ENCODE assay signal across 21 cellular contexts in genomic region chr12:41486718-41487117, GRCh38.
DNase-seq lines count a peak whose midpoint lies in the region; ATAC-seq and TF ChIP-seq lines count a peak whose summit lies in the region.
"Had no signal": no experiment of that assay in that cellular context is flagged by ENCODE, and none has a peak within 500 bp of the region (broad histone marks: within the 10 kb centered on the region; RNA-seq: fewer than 3 reads in every experiment).

No MANE protein-coding gene starts in this region.

- H2AK9ac ChIP-seq in IMR-90 (replicated peaks; ENCODE audit: low read depth, low read length, poor library complexity) = no peak overlapping the region

- H3K4me2 ChIP-seq in IMR-90 (ENCODE audit: low read depth, low read length) = no peak overlapping the region
- H3K4me2 ChIP-seq: PC-9 had no signal

- H3K4me1 ChIP-seq in IMR-90 (ENCODE audit: control insufficient read depth, insufficient read depth, low read length) = no peaks in the 10 kb centered on the region
- H3K4me1 ChIP-seq: left ventricle myocardium inferior had no signal

- no peaks in the 10 kb centered on the region for H3K27me3 ChIP-seq in IMR-90 (ENCODE audit: control insufficient read depth, insufficient read depth, low read length)
- no peaks in the 10 kb centered on the region for H3K27me3 ChIP-seq in WERI-Rb-1 (ENCODE audit: insufficient read depth, low read depth, severe bottlenecking)

- no TSS peak for BruUV-seq in IMR-90 (replicated peaks; lab: Mats Ljungman, UMichigan)

- H3K9me3 ChIP-seq in IMR-90 (ENCODE audit: control insufficient read depth, insufficient read depth, low read length) = no peaks in the 10 kb centered on the region
- H3K9me3 ChIP-seq in WERI-Rb-1 (ENCODE audit: severe bottlenecking) = no peaks in the 10 kb centered on the region
- H3K9me3 ChIP-seq: left ventricle myocardium inferior had no signal

- no peak for TF ChIP-seq CTCF in IMR-90 (conservative IDR thresholded peaks at IDR 0.05; ENCODE audit: low read depth, low read length)
- TF ChIP-seq CTCF in astrocyte of the spinal cord (IDR thresholded peaks at IDR 0.05; ENCODE audit: low read depth, low read length) = no peak
- TF ChIP-seq CTCF in WERI-Rb-1 (IDR thresholded peaks at IDR 0.05; ENCODE audit: low read depth, low read length) = no peak

- DNase-seq in AG20443 (ENCODE audit: low spot score) (peak; percentile 12), IMR-90 (peak; percentile 27), astrocyte of the spinal cord (ENCODE audit: low read depth, low spot score) (peak; percentile 18), kidney tubule cell (ENCODE audit: low spot score) (peak; percentile 92), WERI-Rb-1 (no peak)
- DNase-seq in stimulated activated naive CD8-positive, alpha-beta T cell treated with anti-CD3 and anti-CD28 coated beads, Interleukin-15, Interleukin-2, amounts not matched to agents 100 U/mL and 50 U/mL, for 24 hours = no peak
- DNase-seq: activated CD4-positive, alpha-beta T cell treated with anti-CD3 and anti-CD28 coated beads, Interleukin-2, amount 10 ng/mL, durations not matched to agents 7 days and 5 days; activated naive CD4-positive, alpha-beta T cell treated with anti-CD3 and anti-CD28 coated beads, Interleukin-2, amount 10 ng/mL, durations not matched to agents 7 days and 5 days; DND-41; hippocampal formation; left ventricle myocardium inferior; NCI-H1092 treated with DMSO at 0.1 percent for 48 hours; NCI-H748 treated with DMSO at 0.1 percent for 48 hours; occipital lobe; stimulated activated CD4-positive, alpha-beta T cell treated with anti-CD3 and anti-CD28 coated beads, Interleukin-4, amount 100 ng/mL, for 24 hours; substantia nigra had no signal

- H3K9me1 ChIP-seq in IMR-90 (ENCODE audit: insufficient read depth, low read length) = no peaks in the 10 kb centered on the region

- POLR2A ChIA-PET in IMR-90 (lab: Charles Lee; ENCODE audit: unreplicated experiment) = no interaction called here

- CTCF ChIA-PET in IMR-90 (lab: Yijun Ruan, JAX) = no interaction called here

- H3K56ac ChIP-seq in IMR-90 (ENCODE audit: extremely low read depth, insufficient read depth, low read length) = no peak overlapping the region

- H4K5ac ChIP-seq in IMR-90 (ENCODE audit: low read depth, low read length) = no peak overlapping the region

- H3K14ac ChIP-seq in IMR-90 (replicated peaks; ENCODE audit: low read depth, low read length) = no peak overlapping the region

- H3K4me3 ChIP-seq in IMR-90 (ENCODE audit: insufficient read depth, low read depth, low read length) (no peak overlapping the region), astrocyte of the spinal cord (ENCODE audit: low read depth, low read length) (no peak overlapping the region), WERI-Rb-1 (ENCODE audit: low read depth, low read length) (no peak overlapping the region)
- H3K4me3 ChIP-seq: K562, left ventricle myocardium inferior, PC-9, SK-N-MC had no signal

- intact Hi-C loops in IMR-90 (cut with micrococcal nuclease) = no loop called here

- TF ChIP-seq RAD21 in IMR-90 (IDR thresholded peaks at IDR 0.05; ENCODE audit: low read length) = no peak

- no peak overlapping the region for H4K8ac ChIP-seq in IMR-90 (ENCODE audit: low read depth in 2 of 2, low read length in 2 of 2)

- WGBS in IMR-90 (ENCODE audit: extremely low coverage in 2 of 2, insufficient read length in 1 of 2), 2 experiments = no CpG with 5 or more reads among the region's 2 CpGs

- H3K36me3 ChIP-seq in IMR-90 (ENCODE audit: control insufficient read depth, insufficient read depth, low read length) (no peaks in the 10 kb centered on the region), WERI-Rb-1 (no peaks in the 10 kb centered on the region)
- H3K36me3 ChIP-seq: left ventricle myocardium inferior had no signal

- H2AFZ ChIP-seq in IMR-90 (replicated peaks; ENCODE audit: low read length, poor library complexity) = no peak overlapping the region
- H2AFZ ChIP-seq: PC-9 had no signal

- no peak overlapping the region for H3K18ac ChIP-seq in IMR-90 (ENCODE audit: low read depth, low read length)

- in situ Hi-C loops in IMR-90 (cut with MboI; ENCODE audit: low sequenced_read_pairs) = no loop called here
- in situ Hi-C loops in astrocyte of the spinal cord (cut with HindIII; ENCODE audit: low sequenced_read_pairs) = no loop called here

- H4K91ac ChIP-seq in IMR-90 (ENCODE audit: insufficient read depth, low read depth, low read length) = no peak overlapping the region

- no peaks in the 10 kb centered on the region for H4K20me1 ChIP-seq in IMR-90 (ENCODE audit: insufficient read depth, low read length)

- H3K9ac ChIP-seq in IMR-90 (ENCODE audit: low read depth, low read length) = no peak overlapping the region

- peak overlapping the region; percentile 8 for H2BK5ac ChIP-seq in IMR-90 (ENCODE audit: low read depth, low read length, poor library complexity, severe bottlenecking)

- H3K79me1 ChIP-seq in IMR-90 (ENCODE audit: low read depth in 1 of 2, low read length in 2 of 2) = no peaks in the 10 kb centered on the region

- dilution Hi-C loops in IMR-90 (cut with HindIII; ENCODE audit: low sequenced_read_pairs, unreplicated experiment) = no loop called here

- H3K23ac ChIP-seq in IMR-90 (ENCODE audit: low read depth, low read length) = no peak overlapping the region

- TF ChIP-seq POLR2A in IMR-90 (IDR thresholded peaks at IDR 0.05; ENCODE audit: low read depth, low read length) = no peak

- ATAC-seq in IMR-90 (ENCODE audit: low read depth) (peak; percentile 11; the same call in 1 of the 2 replicates), HG03378 (IDR thresholded peaks at IDR 0.05; ENCODE audit: unreplicated experiment) (no peak), HG02973 (IDR thresholded peaks at IDR 0.05; ENCODE audit: unreplicated experiment) (no peak)
- no peak for ATAC-seq in stimulated activated naive CD8-positive, alpha-beta T cell treated with anti-CD3 and anti-CD28 coated beads, Interleukin-15, Interleukin-2, amounts not matched to agents 100 U/mL and 50 U/mL, for 24 hours
- ATAC-seq: K562 had no signal

- no peak overlapping the region for H2BK120ac ChIP-seq in IMR-90 (ENCODE audit: low read depth, low read length)

- H2BK20ac ChIP-seq in IMR-90 (ENCODE audit: low read depth, low read length) = no peak overlapping the region; the same call in 1 of the 2 replicates

- no peak overlapping the region for H2BK15ac ChIP-seq in IMR-90 (ENCODE audit: low read depth, low read length)

- no peak overlapping the region for H3K27ac ChIP-seq in IMR-90 (ENCODE audit: insufficient read depth, low read length)
- H3K27ac ChIP-seq in WERI-Rb-1 = no peak overlapping the region
- H3K27ac ChIP-seq: left ventricle myocardium inferior, PC-9, SK-N-MC had no signal

- no peak overlapping the region for H2AK5ac ChIP-seq in IMR-90 (ENCODE audit: low read depth, low read length)

- H3K4ac ChIP-seq in IMR-90 (ENCODE audit: low read depth, low read length) = no peak overlapping the region

TF ChIP-seq in IMR-90, 13 proteins besides CTCF, POLR2A, EP300 and RAD21:
- TF ChIP-seq, protein P1, sequence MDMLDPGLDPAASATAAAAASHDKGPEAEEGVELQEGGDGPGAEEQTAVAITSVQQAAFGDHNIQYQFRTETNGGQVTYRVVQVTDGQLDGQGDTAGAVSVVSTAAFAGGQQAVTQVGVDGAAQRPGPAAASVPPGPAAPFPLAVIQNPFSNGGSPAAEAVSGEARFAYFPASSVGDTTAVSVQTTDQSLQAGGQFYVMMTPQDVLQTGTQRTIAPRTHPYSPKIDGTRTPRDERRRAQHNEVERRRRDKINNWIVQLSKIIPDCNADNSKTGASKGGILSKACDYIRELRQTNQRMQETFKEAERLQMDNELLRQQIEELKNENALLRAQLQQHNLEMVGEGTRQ (IDR thresholded peaks at IDR 0.05; ENCODE audit: low read depth, low read length) = no peak
- no peak for TF ChIP-seq NFE2L2 (IDR thresholded peaks at IDR 0.05; ENCODE audit: low read depth, low read length)
- no peak for TF ChIP-seq FOS (IDR thresholded peaks at IDR 0.05; ENCODE audit: low read depth, low read length)
- TF ChIP-seq MAFK (IDR thresholded peaks at IDR 0.05; ENCODE audit: low read depth, low read length) = no peak
- TF ChIP-seq CEBPB (IDR thresholded peaks at IDR 0.05; ENCODE audit: low read depth, low read length) = no peak
- TF ChIP-seq RCOR1 (IDR thresholded peaks at IDR 0.05; ENCODE audit: insufficient replicate concordance, low read length) = no peak
- TF ChIP-seq BHLHE40 (IDR thresholded peaks at IDR 0.05; ENCODE audit: low read depth, low read length) = no peak
- TF ChIP-seq MXI1 (IDR thresholded peaks at IDR 0.05; ENCODE audit: borderline replicate concordance, low read depth, low read length) = no peak
- TF ChIP-seq CHD1 (IDR thresholded peaks at IDR 0.05; ENCODE audit: low read depth, low read length) = no peak
- no peak for TF ChIP-seq SMC3 (IDR thresholded peaks at IDR 0.05; ENCODE audit: low read depth, low read length)
- no peak for TF ChIP-seq MAZ (IDR thresholded peaks at IDR 0.05; ENCODE audit: borderline replicate concordance, low read depth, low read length)
- TF ChIP-seq, protein P2, sequence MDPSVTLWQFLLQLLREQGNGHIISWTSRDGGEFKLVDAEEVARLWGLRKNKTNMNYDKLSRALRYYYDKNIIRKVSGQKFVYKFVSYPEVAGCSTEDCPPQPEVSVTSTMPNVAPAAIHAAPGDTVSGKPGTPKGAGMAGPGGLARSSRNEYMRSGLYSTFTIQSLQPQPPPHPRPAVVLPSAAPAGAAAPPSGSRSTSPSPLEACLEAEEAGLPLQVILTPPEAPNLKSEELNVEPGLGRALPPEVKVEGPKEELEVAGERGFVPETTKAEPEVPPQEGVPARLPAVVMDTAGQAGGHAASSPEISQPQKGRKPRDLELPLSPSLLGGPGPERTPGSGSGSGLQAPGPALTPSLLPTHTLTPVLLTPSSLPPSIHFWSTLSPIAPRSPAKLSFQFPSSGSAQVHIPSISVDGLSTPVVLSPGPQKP (IDR thresholded peaks at IDR 0.05; ENCODE audit: borderline replicate concordance, low read depth, low read length) = no peak
- TF ChIP-seq RFX5 (IDR thresholded peaks at IDR 0.05; ENCODE audit: low read depth, low read length) = no peak

Comparison
In these comparisons a context has a peak if more than half of its experiments do, and no peak if none do; other contexts are left out.
1. DNase-seq: peak in AG20443 (single experiment), IMR-90 (single experiment), astrocyte of the spinal cord (single experiment) and kidney tubule cell (single experiment); none in WERI-Rb-1 (single experiment) and stimulated activated naive CD8-positive, alpha-beta T cell treated with anti-CD3 and anti-CD28 coated beads, Interleukin-15, Interleukin-2, amounts not matched to agents 100 U/mL and 50 U/mL, for 24 hours (single experiment).